12 cellular contexts compared by ENCODE assay signal in the genomic region with DNA sequence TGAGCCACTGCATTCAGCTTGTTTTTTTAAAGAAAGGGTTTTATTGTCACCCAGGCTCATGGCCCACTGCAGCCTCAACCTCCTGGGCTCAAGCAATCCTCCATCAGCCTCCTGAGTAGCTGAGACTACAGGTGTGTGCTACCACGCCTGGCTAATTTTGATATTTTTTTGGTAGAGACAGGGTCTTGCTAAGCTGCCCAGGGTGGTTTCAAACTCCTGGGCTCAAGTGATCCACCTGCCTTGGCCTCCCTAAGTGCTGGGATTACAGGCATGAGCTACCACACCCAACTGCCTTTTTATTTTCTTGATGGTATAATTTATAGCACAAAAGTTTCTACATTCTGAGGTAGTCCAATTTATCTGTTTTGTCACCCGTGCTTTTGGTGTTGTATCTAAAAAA.
"Had no signal": no experiment of that assay in that cellular context is flagged by ENCODE, and none has a peak within 500 bp of the region (broad histone marks: within the 10 kb centered on the region; RNA-seq: fewer than 3 reads in every experiment).

No MANE protein-coding gene starts in this region.

- H3K36me3 Mint-ChIP-seq: activated CD8-positive, alpha-beta memory T cell treated with anti-CD3 and anti-CD28 coated beads, Interleukin-2, amount 10 ng/mL, durations not matched to agents 7 days and 5 days; activated naive CD4-positive, alpha-beta T cell treated with anti-CD3 and anti-CD28 coated beads, Interleukin-2, amount 50 U/mL, for 24 hours had no signal

- DNase-seq: activated CD4-positive, alpha-beta T cell treated with anti-CD3 and anti-CD28 coated beads for 1 hour; activated CD4-positive, alpha-beta T cell treated with anti-CD3 and anti-CD28 coated beads, Interleukin-2, amount 50 U/mL, for 48 hours; activated CD8-positive, alpha-beta memory T cell treated with anti-CD3 and anti-CD28 coated beads, Interleukin-2, amount 10 ng/mL, durations not matched to agents 7 days and 5 days; activated effector memory CD4-positive, alpha-beta T cell treated with Interleukin-2 at 50 U/mL for 16 hours; activated T-cell treated with anti-CD3 and anti-CD28 coated beads, Interleukin-2, amount 50 U/mL, for 24 hours; esophagus squamous epithelium; psoas muscle; sigmoid colon; stimulated activated CD4-positive, alpha-beta T cell treated with anti-CD3 and anti-CD28 coated beads, Interleukin-2, amount 100 ng/mL, for 24 hours; stimulated activated naive CD4-positive, alpha-beta T cell treated with Interleukin-2 at 50 U/mL for 16 hours had no signal

- H3K27me3 Mint-ChIP-seq: activated naive CD4-positive, alpha-beta T cell treated with anti-CD3 and anti-CD28 coated beads, Interleukin-2, amount 50 U/mL, for 24 hours had no signal

- H3K27me3 ChIP-seq: esophagus squamous epithelium, sigmoid colon had no signal

- ATAC-seq: activated CD8-positive, alpha-beta memory T cell treated with anti-CD3 and anti-CD28 coated beads, Interleukin-2, amount 10 ng/mL, durations not matched to agents 7 days and 5 days; left lobe of liver; psoas muscle had no signal

- H3K9me3 ChIP-seq: esophagus squamous epithelium, psoas muscle, sigmoid colon had no signal

- H3K4me1 ChIP-seq: esophagus squamous epithelium, psoas muscle had no signal

- H3K4me3 Mint-ChIP-seq: activated CD8-positive, alpha-beta memory T cell treated with anti-CD3 and anti-CD28 coated beads, Interleukin-2, amount 10 ng/mL, durations not matched to agents 7 days and 5 days; activated naive CD4-positive, alpha-beta T cell treated with anti-CD3 and anti-CD28 coated beads, Interleukin-2, amount 50 U/mL, for 24 hours; activated T-cell treated with anti-CD3 and anti-CD28 coated beads, Interleukin-2, amount 50 U/mL, for 24 hours had no signal

- H3K36me3 ChIP-seq: esophagus squamous epithelium, sigmoid colon had no signal

- H3K27ac ChIP-seq: esophagus squamous epithelium, psoas muscle had no signal

- H3K4me1 Mint-ChIP-seq: activated naive CD4-positive, alpha-beta T cell treated with anti-CD3 and anti-CD28 coated beads, Interleukin-2, amount 50 U/mL, for 24 hours had no signal

- H3K9me3 Mint-ChIP-seq: activated naive CD4-positive, alpha-beta T cell treated with anti-CD3 and anti-CD28 coated beads, Interleukin-2, amount 50 U/mL, for 24 hours; activated T-cell treated with anti-CD3 and anti-CD28 coated beads, Interleukin-2, amount 50 U/mL, for 24 hours had no signal

- H3K4me3 ChIP-seq: esophagus squamous epithelium, psoas muscle, sigmoid colon had no signal

- H3K27ac Mint-ChIP-seq: activated CD8-positive, alpha-beta memory T cell treated with anti-CD3 and anti-CD28 coated beads, Interleukin-2, amount 10 ng/mL, durations not matched to agents 7 days and 5 days; activated naive CD4-positive, alpha-beta T cell treated with anti-CD3 and anti-CD28 coated beads, Interleukin-2, amount 50 U/mL, for 24 hours; activated T-cell treated with anti-CD3 and anti-CD28 coated beads, Interleukin-2, amount 50 U/mL, for 24 hours had no signal
